In genomic region chr5:55064523-55064922, GRCh38 we compare ENCODE assay signal across 20 cellular contexts. TPM values are rescaled to one million over a fixed set of nuclear protein-coding genes. Genes with fewer than 3 reads are reported as not detected.
"Had no signal": no experiment of that assay in that cellular context is flagged by ENCODE, and none has a peak within 500 bp of the region (broad histone marks: within the 10 kb centered on the region; RNA-seq: fewer than 3 reads in every experiment).

No MANE protein-coding gene starts in this region.

- H3K27ac Mint-ChIP-seq: stimulated activated naive B cell treated with anti-CD40 and anti-IgM and Interleukin-4, amounts not matched to agents 10 μg/mL and 1 μg/mL and 100 μg/mL, for 72 hours had no signal

- H3K36me3 ChIP-seq: esophagus muscularis mucosa, gastrocnemius medialis, heart right ventricle, ovary, right atrium auricular region, sigmoid colon had no signal

- H3K27me3 ChIP-seq: esophagus muscularis mucosa, gastrocnemius medialis, heart right ventricle, ovary, right atrium auricular region, sigmoid colon had no signal

- H3K4me1 ChIP-seq: esophagus muscularis mucosa, gastrocnemius medialis, right atrium auricular region, sigmoid colon had no signal

- H3K27ac ChIP-seq: epithelial cell of prostate, esophagus muscularis mucosa, gastrocnemius medialis, heart right ventricle, ovary, right atrium auricular region, sigmoid colon, skin epidermis had no signal

- H3K4me3 ChIP-seq: esophagus muscularis mucosa, gastrocnemius medialis, heart right ventricle, ovary, right atrium auricular region, sigmoid colon, skin epidermis had no signal

- H3K4me3 Mint-ChIP-seq: neural crest cell; stimulated activated naive B cell treated with anti-CD40 and anti-IgM and Interleukin-4, amounts not matched to agents 10 μg/mL and 1 μg/mL and 100 μg/mL, for 72 hours had no signal

- H3K4me1 Mint-ChIP-seq: neural crest cell; stimulated activated naive B cell treated with anti-CD40 and anti-IgM and Interleukin-4, amounts not matched to agents 10 μg/mL and 1 μg/mL and 100 μg/mL, for 72 hours had no signal

- H3K9me3 Mint-ChIP-seq: stimulated activated naive B cell treated with anti-CD40 and anti-IgM and Interleukin-4, amounts not matched to agents 10 μg/mL and 1 μg/mL and 100 μg/mL, for 72 hours had no signal

- H3K36me3 Mint-ChIP-seq: stimulated activated naive B cell treated with anti-CD40 and anti-IgM and Interleukin-4, amounts not matched to agents 10 μg/mL and 1 μg/mL and 100 μg/mL, for 72 hours had no signal

- H3K9me3 ChIP-seq: esophagus muscularis mucosa, gastrocnemius medialis, heart right ventricle, ovary, right atrium auricular region, sigmoid colon had no signal

- ATAC-seq: gastrocnemius medialis; heart right ventricle; left lobe of liver; naive thymus-derived CD4-positive, alpha-beta T cell; stimulated activated naive B cell treated with anti-CD40 and anti-IgM and Interleukin-4, amounts not matched to agents 10 μg/mL and 1 μg/mL and 100 μg/mL, for 72 hours had no signal

- DNase-seq: effector memory CD4-positive, alpha-beta T cell; gastrocnemius medialis; heart right ventricle; hypothalamus; islet precursor cell; mammary epithelial cell; naive thymus-derived CD4-positive, alpha-beta T cell; ovary; sigmoid colon; stimulated activated CD4-positive, alpha-beta T cell treated with anti-CD3 and anti-CD28 coated beads, Interleukin-2, amount 100 ng/mL, for 24 hours; stimulated activated CD4-positive, alpha-beta T cell treated with anti-CD3 and anti-CD28 coated beads, Interleukin-4, amount 100 ng/mL, for 4 hours; stimulated activated naive B cell treated with anti-CD40 and anti-IgM and Interleukin-4, amounts not matched to agents 10 μg/mL and 1 μg/mL and 100 μg/mL, for 72 hours; trophoblast cell had no signal

RNA-seq across cellular contexts. Expression of gene GZMA, which starts 37.9 kb away (rescaled TPM):
- total RNA-seq: fibroblast of villous mesenchyme, gastrocnemius medialis, left lobe of liver, mammary epithelial cell, neural crest cell had no signal

RNA-seq across cellular contexts. Expression of gene GZMK, which starts 40.5 kb away (rescaled TPM):
- total RNA-seq: fibroblast of villous mesenchyme, mammary epithelial cell, neural crest cell had no signal
